8 cellular contexts compared by ENCODE assay signal in genomic region chr2:169452080-169452479, GRCh38. TPM values are rescaled to one million over a fixed set of nuclear protein-coding genes. Genes with fewer than 3 reads are reported as not detected.
DNase-seq lines count a peak whose midpoint lies in the region; ATAC-seq and TF ChIP-seq lines count a peak whose summit lies in the region.

No MANE protein-coding gene starts in this region.

- H3K9me3 ChIP-seq in Karpas-422 (ENCODE audit: low read length), result no peaks in the 10 kb centered on the region
- no peaks in the 10 kb centered on the region for H3K9me3 ChIP-seq in stomach

- intact Hi-C loops in head of caudate nucleus (cut with DNase I), result no loop called here
- intact Hi-C loops in stomach (cut with DNase I; ENCODE audit: low total_unique reads), result no loop called here

- no peak for TF ChIP-seq POLR2A in stomach (IDR thresholded peaks at IDR 0.05)

- H3K4me1 ChIP-seq in Karpas-422 (ENCODE audit: low read length) (no peaks in the 10 kb centered on the region), stomach (no peaks in the 10 kb centered on the region)

- no peak overlapping the region for H3K4me3 Mint-ChIP-seq in glutamatergic neuron (ENCODE audit: unreplicated experiment)

- H3K9me2 ChIP-seq in Karpas-422 (replicated peaks; ENCODE audit: insufficient read depth, low read length), result no peaks in the 10 kb centered on the region

- peak; percentile 41 for TF ChIP-seq CTCF in glutamatergic neuron (IDR thresholded peaks at IDR 0.05; ENCODE audit: partially characterized antibody, unreplicated experiment)
- TF ChIP-seq CTCF in stomach (IDR thresholded peaks at IDR 0.05), result peak in 2 of 7 experiments; percentile 33 to 39

- TF ChIP-seq EP300 in stomach (IDR thresholded peaks at IDR 0.05), result no peak

- no peak overlapping the region for H3K4me3 ChIP-seq in Karpas-422 (ENCODE audit: low read length)
- no peak overlapping the region for H3K4me3 ChIP-seq in stomach

- no peak overlapping the region for H2AFZ ChIP-seq in Karpas-422 (ENCODE audit: low read length)

- no peaks in the 10 kb centered on the region for H3K36me3 Mint-ChIP-seq in glutamatergic neuron (ENCODE audit: unreplicated experiment)

- no peaks in the 10 kb centered on the region for H3K4me1 Mint-ChIP-seq in glutamatergic neuron (ENCODE audit: low read depth, unreplicated experiment)

- H3K9ac ChIP-seq in Karpas-422 (ENCODE audit: low read length), result no peak overlapping the region

- H3K27me3 ChIP-seq in Karpas-422 (ENCODE audit: low read length), result no peaks in the 10 kb centered on the region
- no peaks in the 10 kb centered on the region for H3K27me3 ChIP-seq in stomach

- no peaks in the 10 kb centered on the region for H3K27me3 Mint-ChIP-seq in glutamatergic neuron (ENCODE audit: unreplicated experiment)

- H3K36me3 ChIP-seq in Karpas-422 (ENCODE audit: insufficient read depth, low read length) (no peaks in the 10 kb centered on the region), stomach (no peaks in the 10 kb centered on the region)

- H4K20me1 ChIP-seq in Karpas-422 (ENCODE audit: insufficient read depth, low read depth, low read length), result no peaks in the 10 kb centered on the region

- DNase-seq in DMS53 (lab: John Stamatoyannopoulos, UW) (peak; percentile 81), Karpas-422 (peak; percentile 75), SK-N-DZ (ENCODE audit: low spot score) (peak; percentile 49), glutamatergic neuron (no peak), head of caudate nucleus (no peak), stomach (no peak), HK-2 (ENCODE audit: unreplicated experiment) (no peak)

- peaks cover 2% of the 10 kb centered on the region for H3K9me3 Mint-ChIP-seq in glutamatergic neuron (ENCODE audit: unreplicated experiment)

- H3K27ac Mint-ChIP-seq in glutamatergic neuron (ENCODE audit: unreplicated experiment), result no peak overlapping the region

- H3K27ac ChIP-seq in Karpas-422 (ENCODE audit: low read length) (no peak overlapping the region), stomach (no peak overlapping the region)

- H3K79me2 ChIP-seq in Karpas-422 (ENCODE audit: low read length), result no peaks in the 10 kb centered on the region

- H3K4me2 ChIP-seq in Karpas-422 (ENCODE audit: low read depth, low read length, poor library complexity, severe bottlenecking), result no peak overlapping the region

- ATAC-seq in GM19467 (IDR thresholded peaks at IDR 0.05; ENCODE audit: unreplicated experiment), result no peak

RNA-seq across cellular contexts. Expression of gene BBS5, which starts 27.2 kb away (rescaled TPM):
- 2.0 and 4.2 TPM in 2 replicates for total RNA-seq in Karpas-422 (2014; rRNA removed; shearing (Covaris generic); ENCODE audit: low replicate concordance)
- polyA plus RNA-seq in SK-N-DZ (2014; cell fraction: cytosol; rRNA removed), result 5.8 and 7.1 TPM in 2 replicates
- 3.5 and 4.7 TPM in 2 replicates for polyA plus RNA-seq in SK-N-DZ (2014; cell fraction: nucleus; rRNA removed)
- total RNA-seq in glutamatergic neuron (ENCODE audit: unreplicated experiment), result 3.3 TPM
- 10 to 100 TPM in 2 of 5 donors, 1 to 10 TPM in 2, under 1 TPM in 1; 0.58 to 14.0 (median 5.8) TPM for total RNA-seq in stomach
- polyA plus RNA-seq in stomach, result 1 to 10 TPM; 2.1 to 4.5 (median 2.7) TPM

RNA-seq across cellular contexts. Expression of gene KLHL41, which starts 57.4 kb away (rescaled TPM):
- total RNA-seq in Karpas-422 (2014; rRNA removed; shearing (Covaris generic); ENCODE audit: low replicate concordance), result 0.07 TPM in 1 of 2 replicates, not detected in the other
- 0.14 TPM in 1 of 2 replicates, not detected in the other for polyA plus RNA-seq in SK-N-DZ (2014; cell fraction: cytosol; rRNA removed)
- 0.08 TPM in 1 of 2 replicates, not detected in the other for polyA plus RNA-seq in SK-N-DZ (2014; cell fraction: nucleus; rRNA removed)
- total RNA-seq in glutamatergic neuron (ENCODE audit: unreplicated experiment), result not detected
- 1 to 10 TPM in 1 of 5 donors, not detected in 4; 1.7 TPM for total RNA-seq in stomach
- polyA plus RNA-seq in stomach, result 1 to 10 TPM in 2 of 3 donors, under 1 TPM in 1; 0.37 to 3.7 (median 1.3) TPM

Comparison
In these comparisons a context has a peak if more than half of its experiments do, and no peak if none do; other contexts are left out.
1. DNase-seq: peak in DMS53 (single experiment), Karpas-422 (single experiment) and SK-N-DZ (single experiment); none in glutamatergic neuron (single experiment), head of caudate nucleus (0 of 42), stomach (single experiment) and HK-2 (single experiment).